In genomic region chr5:174172104-174172965, GRCh38 we compare ENCODE assay signal across 19 cellular contexts.
A peak's percentile ranks its signal among the peaks of the same experiment; 100 is the strongest.
DNase-seq lines count a peak whose midpoint lies in the region; ATAC-seq and TF ChIP-seq lines count a peak whose summit lies in the region.
"Had no signal": no experiment of that assay in that cellular context is flagged by ENCODE, and none has a peak within 500 bp of the region (broad histone marks: within the 10 kb centered on the region; RNA-seq: fewer than 3 reads in every experiment).

No MANE protein-coding gene starts in this region.

- H3K36me3 Mint-ChIP-seq in activated CD4-positive, alpha-beta T cell treated with anti-CD3 and anti-CD28 coated beads, Interleukin-2, amount 10 ng/mL, durations not matched to agents 24 days and 14 days (ENCODE audit: low read depth): no peaks in the 10 kb centered on the region
- H3K36me3 Mint-ChIP-seq: CD8-positive, alpha-beta memory T cell had no signal

- H3K9me3 ChIP-seq in neuronal stem cell (replicated peaks in 1 of 2; ENCODE audit: control insufficient read depth in 2 of 2, insufficient read depth in 1 of 2, low read depth in 1 of 2, low read length in 2 of 2) (peaks cover 0 to 2% of the 10 kb centered on the region in 2 donors), A673 (ENCODE audit: low read depth, low read length, poor library complexity, severe bottlenecking) (no peaks in the 10 kb centered on the region)
- H3K9me3 ChIP-seq: SJCRH30, uterus had no signal

- H3K18ac ChIP-seq in neuronal stem cell (ENCODE audit: low read length): peak overlapping the region; percentile 76

- no peak overlapping the region for H3K4me2 ChIP-seq in neuronal stem cell (ENCODE audit: insufficient read depth, low read length, poor library complexity, severe bottlenecking)

- no peak overlapping the region for H3K23ac ChIP-seq in neuronal stem cell (ENCODE audit: low read depth, low read length, poor library complexity)

- BruUV-seq in A673 (replicated peaks; lab: Mats Ljungman, UMichigan): no TSS peak

- peaks cover 2% of the 10 kb centered on the region for H3K79me1 ChIP-seq in neuronal stem cell (ENCODE audit: low read depth, low read length)

- H3K36me3 ChIP-seq in neuronal stem cell (replicated peaks in 1 of 2; ENCODE audit: control insufficient read depth in 2 of 2, insufficient read depth in 2 of 2, low read length in 2 of 2) (no peaks in the 10 kb centered on the region), A673 (ENCODE audit: insufficient read depth, low read length, poor library complexity, severe bottlenecking) (no peaks in the 10 kb centered on the region)
- H3K36me3 ChIP-seq: SJCRH30, uterus had no signal

- no peak for ATAC-seq in GM18519 (IDR thresholded peaks at IDR 0.05; ENCODE audit: low FRiP score, unreplicated experiment)
- ATAC-seq: HCT116 had no signal

- no peak overlapping the region for H2AFZ ChIP-seq in neuronal stem cell (ENCODE audit: low read length)

- H3K4me3 ChIP-seq in neuronal stem cell (ENCODE audit: low read length in 2 of 2) (no peak overlapping the region), A673 (ENCODE audit: low read depth, low read length, poor library complexity, severe bottlenecking) (no peak overlapping the region)
- H3K4me3 ChIP-seq: SJCRH30, uterus had no signal

- H3K9me3 Mint-ChIP-seq in activated CD4-positive, alpha-beta T cell treated with anti-CD3 and anti-CD28 coated beads, Interleukin-2, amount 10 ng/mL, durations not matched to agents 24 days and 14 days: no peaks in the 10 kb centered on the region
- H3K9me3 Mint-ChIP-seq: stimulated activated naive CD8-positive, alpha-beta T cell treated with anti-CD3 and anti-CD28 coated beads, Interleukin-15, Interleukin-2, amounts not matched to agents 100 ng/mL and 50 ng/mL, for 24 hours had no signal

- no peak overlapping the region for H3K27ac Mint-ChIP-seq in activated CD4-positive, alpha-beta T cell treated with anti-CD3 and anti-CD28 coated beads, Interleukin-2, amount 10 ng/mL, durations not matched to agents 24 days and 14 days
- H3K27ac Mint-ChIP-seq: activated naive CD4-positive, alpha-beta T cell treated with anti-CD3 and anti-CD28 coated beads, Interleukin-2, amount 50 U/mL, for 24 hours; stimulated activated naive CD8-positive, alpha-beta T cell treated with anti-CD3 and anti-CD28 coated beads, Interleukin-15, Interleukin-2, amounts not matched to agents 100 ng/mL and 50 ng/mL, for 24 hours had no signal

- H2BK120ac ChIP-seq in neuronal stem cell (ENCODE audit: low read depth, low read length): peak overlapping the region; percentile 82

- H3K27me3 ChIP-seq in neuronal stem cell (ENCODE audit: control insufficient read depth in 3 of 3, insufficient read depth in 3 of 3, low read depth in 1 of 3, low read length in 3 of 3): no peaks in the 10 kb centered on the region
- no peaks in the 10 kb centered on the region for H3K27me3 ChIP-seq in A673 (replicated peaks; ENCODE audit: insufficient read depth, low read depth, low read length, poor library complexity)
- H3K27me3 ChIP-seq: SJCRH30, uterus had no signal

- no peak overlapping the region for H2BK5ac ChIP-seq in neuronal stem cell (ENCODE audit: low read length)

- no peak overlapping the region for H2BK15ac ChIP-seq in neuronal stem cell (ENCODE audit: low read length)

- peak; percentile 26 for DNase-seq in ELF-1 (ENCODE audit: low read depth, low spot score)
- DNase-seq in RPMI7951 (ENCODE audit: low read depth): peak; percentile 15
- DNase-seq in head of caudate nucleus: peak; percentile 44 to 92 (median 74)
- DNase-seq in neuronal stem cell (ENCODE audit: low spot score): peak; percentile 79
- DNase-seq in activated CD8-positive, alpha-beta memory T cell treated with anti-CD3 and anti-CD28 coated beads, Interleukin-2, amount 50 U/mL, for 4 hours: no peak
- DNase-seq in activated CD4-positive, alpha-beta T cell treated with anti-CD3 and anti-CD28 coated beads, Interleukin-2, amount 10 ng/mL, durations not matched to agents 24 days and 14 days: no peak
- DNase-seq in A673 (ENCODE audit: low spot score): no peak
- DNase-seq: activated CD4-positive, CD25-positive, alpha-beta regulatory T cell treated with anti-CD3 and anti-CD28 coated beads, Interleukin-2, amount 50 U/mL, for 72 hours; activated CD8-positive, alpha-beta memory T cell treated with anti-CD3 and anti-CD28 coated beads, Interleukin-2, amount 50 U/mL, for 48 hours; CD8-positive, alpha-beta memory T cell; NCI-H1694; NCI-H510A; OCI-M1; SJCRH30; uterus had no signal

- CTCF ChIA-PET in A673 (lab: Charles Lee): no interaction called here

- H3K27ac ChIP-seq in neuronal stem cell (replicated peaks; ENCODE audit: low read length): peak overlapping the region; percentile 25
- H3K27ac ChIP-seq in A673 (ENCODE audit: low read depth, low read length, poor library complexity, severe bottlenecking): no peak overlapping the region
- H3K27ac ChIP-seq: SJCRH30, uterus had no signal

- H3K4me1 ChIP-seq in neuronal stem cell (ENCODE audit: control insufficient read depth in 2 of 2, insufficient read depth in 1 of 2, low read depth in 1 of 2, low read length in 2 of 2) (peaks cover 7 to 18% of the 10 kb centered on the region in 2 donors), A673 (ENCODE audit: insufficient read depth, low read length, poor library complexity, severe bottlenecking) (no peaks in the 10 kb centered on the region)
- H3K4me1 ChIP-seq: SJCRH30, uterus had no signal

- H3K9ac ChIP-seq in neuronal stem cell (ENCODE audit: low read depth, low read length, poor library complexity): no peak overlapping the region

- WGBS in neuronal stem cell (ENCODE audit: extremely low coverage in 2 of 2, insufficient read length in 2 of 2, insufficient replicate concordance in 1 of 2), 2 donors: no CpG with 5 or more reads among the region's 9 CpGs

- H3K27me3 Mint-ChIP-seq in activated CD4-positive, alpha-beta T cell treated with anti-CD3 and anti-CD28 coated beads, Interleukin-2, amount 10 ng/mL, durations not matched to agents 24 days and 14 days: no peaks in the 10 kb centered on the region

- no peak overlapping the region for H3K4ac ChIP-seq in neuronal stem cell (ENCODE audit: low read length)

- intact Hi-C loops in head of caudate nucleus (cut with DNase I): no loop called here
- intact Hi-C loops in activated CD4-positive, alpha-beta T cell treated with anti-CD3 and anti-CD28 coated beads, Interleukin-2, amount 10 ng/mL, durations not matched to agents 24 days and 14 days (cut with micrococcal nuclease): no loop called here
- intact Hi-C loops in A673 (cut with micrococcal nuclease; ENCODE audit: unreplicated experiment): no loop called here

- no peak overlapping the region for H3K4me3 Mint-ChIP-seq in activated CD4-positive, alpha-beta T cell treated with anti-CD3 and anti-CD28 coated beads, Interleukin-2, amount 10 ng/mL, durations not matched to agents 24 days and 14 days
- H3K4me3 Mint-ChIP-seq: activated naive CD4-positive, alpha-beta T cell treated with anti-CD3 and anti-CD28 coated beads, Interleukin-2, amount 50 U/mL, for 24 hours; CD8-positive, alpha-beta memory T cell; stimulated activated naive CD8-positive, alpha-beta T cell treated with anti-CD3 and anti-CD28 coated beads, Interleukin-15, Interleukin-2, amounts not matched to agents 100 ng/mL and 50 ng/mL, for 24 hours had no signal

- H2BK12ac ChIP-seq in neuronal stem cell (ENCODE audit: low read length): no peak overlapping the region

- peak overlapping the region; percentile 47 for H3K14ac ChIP-seq in neuronal stem cell (ENCODE audit: low read length)

- H2AK5ac ChIP-seq in neuronal stem cell (ENCODE audit: low read depth, low read length): peak overlapping the region; percentile 78

- no peak for TF ChIP-seq CTCF in A673 (conservative IDR thresholded peaks at IDR 0.05; ENCODE audit: low read depth, low read length)

- peak overlapping the region; percentile 58 for H4K91ac ChIP-seq in neuronal stem cell (ENCODE audit: low read depth, low read length, poor library complexity)

- POLR2A ChIA-PET in A673 (lab: Charles Lee; ENCODE audit: low non-redundant PET): no interaction called here

- H4K8ac ChIP-seq in neuronal stem cell (ENCODE audit: low read depth, low read length): no peak overlapping the region

- no peaks in the 10 kb centered on the region for H3K4me1 Mint-ChIP-seq in activated CD4-positive, alpha-beta T cell treated with anti-CD3 and anti-CD28 coated beads, Interleukin-2, amount 10 ng/mL, durations not matched to agents 24 days and 14 days
- H3K4me1 Mint-ChIP-seq: activated naive CD4-positive, alpha-beta T cell treated with anti-CD3 and anti-CD28 coated beads, Interleukin-2, amount 50 U/mL, for 24 hours had no signal

Comparison
In these comparisons a context has a peak if more than half of its experiments do, and no peak if none do; other contexts are left out.
1. DNase-seq: peak in ELF-1 (single experiment), RPMI7951 (single experiment), head of caudate nucleus (42 of 42) and neuronal stem cell (single experiment); none in activated CD8-positive, alpha-beta memory T cell treated with anti-CD3 and anti-CD28 coated beads, Interleukin-2, amount 50 U/mL, for 4 hours (single experiment), activated CD4-positive, alpha-beta T cell treated with anti-CD3 and anti-CD28 coated beads, Interleukin-2, amount 10 ng/mL, durations not matched to agents 24 days and 14 days (single experiment) and A673 (single experiment).